ENCODE assay signal across 21 cellular contexts in the genomic region with DNA sequence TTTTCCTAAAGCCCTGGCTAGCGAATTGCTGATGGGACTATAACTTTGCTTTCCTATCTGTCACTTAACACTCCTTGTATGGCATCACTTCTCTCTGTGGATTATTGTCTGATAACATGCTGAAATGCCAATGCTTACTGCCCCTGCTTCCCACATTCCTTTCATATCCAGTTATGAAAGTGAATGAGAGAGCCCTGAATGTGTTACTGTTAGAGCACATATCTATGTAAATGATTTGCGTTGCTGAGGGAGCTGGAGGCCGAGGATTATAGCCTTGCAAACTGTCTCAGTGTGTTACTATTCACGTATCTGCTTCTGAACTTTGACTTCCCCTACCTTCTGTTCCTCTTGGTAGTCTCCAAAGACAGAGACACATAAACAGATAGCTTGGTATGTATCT.
"Had no signal": no experiment of that assay in that cellular context is flagged by ENCODE, and none has a peak within 500 bp of the region (broad histone marks: within the 10 kb centered on the region; RNA-seq: fewer than 3 reads in every experiment).

No MANE protein-coding gene starts in this region.

- H3K9me3 Mint-ChIP-seq: activated CD4-positive, alpha-beta memory T cell treated with anti-CD3 and anti-CD28 coated beads for 36 hours; activated naive CD8-positive, alpha-beta T cell treated with anti-CD3 and anti-CD28 coated beads for 36 hours; activated T-cell treated with anti-CD3 and anti-CD28 coated beads, Interleukin-2, amount 50 U/mL, for 24 hours; dendritic cell treated with granulocyte-macrophage colony-stimulating factor and Interleukin-4, amounts not matched to agents 40 ng/mL and 50 ng/mL, for 4 days had no signal

- DNase-seq: activated CD4-positive, alpha-beta memory T cell treated with anti-CD3 and anti-CD28 coated beads for 36 hours; activated CD4-positive, alpha-beta T cell treated with anti-CD3 and anti-CD28 coated beads for 36 hours; activated CD8-positive, alpha-beta memory T cell treated with anti-CD3 and anti-CD28 coated beads, Interleukin-2, amount 10 ng/mL, durations not matched to agents 7 days and 5 days; activated effector memory CD4-positive, alpha-beta T cell treated with Interleukin-2 at 50 U/mL for 16 hours; activated naive CD8-positive, alpha-beta T cell treated with anti-CD3 and anti-CD28 coated beads for 36 hours; activated T-cell treated with anti-CD3 and anti-CD28 coated beads, Interleukin-2, amount 50 U/mL, for 24 hours; brain microvascular endothelial cell; cerebellar nuclear complex; effector memory CD4-positive, alpha-beta T cell; head of caudate nucleus; mesendoderm; right lobe of liver; stimulated activated CD4-positive, alpha-beta T cell treated with anti-CD3 and anti-CD28 coated beads, Interleukin-12 subunit alpha, Interleukin-12 subunit beta, amount 100 ng/mL, for 4 hours; stimulated activated CD4-positive, alpha-beta T cell treated with anti-CD3 and anti-CD28 coated beads, Interleukin-2, amount 100 ng/mL, for 24 hours; stomach; T-helper 17 cell had no signal

- H3K4me3 ChIP-seq: prostate gland, right lobe of liver, stomach, thoracic aorta had no signal

- H3K27ac ChIP-seq: brain microvascular endothelial cell, prostate gland, right lobe of liver, stomach, thoracic aorta had no signal

- H3K9me3 ChIP-seq: prostate gland, right lobe of liver, stomach, thoracic aorta had no signal

- H3K27me3 ChIP-seq: brain microvascular endothelial cell, right lobe of liver, stomach had no signal

- H3K4me3 Mint-ChIP-seq: activated CD4-positive, alpha-beta memory T cell treated with anti-CD3 and anti-CD28 coated beads for 36 hours; activated CD4-positive, alpha-beta T cell treated with anti-CD3 and anti-CD28 coated beads for 36 hours; activated CD8-positive, alpha-beta memory T cell treated with anti-CD3 and anti-CD28 coated beads, Interleukin-2, amount 10 ng/mL, durations not matched to agents 7 days and 5 days; activated naive CD8-positive, alpha-beta T cell treated with anti-CD3 and anti-CD28 coated beads for 36 hours; activated T-cell treated with anti-CD3 and anti-CD28 coated beads, Interleukin-2, amount 50 U/mL, for 24 hours; dendritic cell treated with granulocyte-macrophage colony-stimulating factor and Interleukin-4, amounts not matched to agents 40 ng/mL and 50 ng/mL, for 4 days; T-helper 17 cell had no signal

- FAIRE-seq: frontal cortex had no signal

- H3K27ac Mint-ChIP-seq: activated CD4-positive, alpha-beta memory T cell treated with anti-CD3 and anti-CD28 coated beads for 36 hours; activated CD4-positive, alpha-beta T cell treated with anti-CD3 and anti-CD28 coated beads for 36 hours; activated CD8-positive, alpha-beta memory T cell treated with anti-CD3 and anti-CD28 coated beads, Interleukin-2, amount 10 ng/mL, durations not matched to agents 7 days and 5 days; activated naive CD8-positive, alpha-beta T cell treated with anti-CD3 and anti-CD28 coated beads for 36 hours; activated T-cell treated with anti-CD3 and anti-CD28 coated beads, Interleukin-2, amount 50 U/mL, for 24 hours; dendritic cell treated with granulocyte-macrophage colony-stimulating factor and Interleukin-4, amounts not matched to agents 40 ng/mL and 50 ng/mL, for 4 days; T-helper 17 cell had no signal

- H3K4me1 Mint-ChIP-seq: activated CD4-positive, alpha-beta T cell treated with anti-CD3 and anti-CD28 coated beads for 36 hours had no signal

- H3K36me3 ChIP-seq: brain microvascular endothelial cell, prostate gland, right lobe of liver, thoracic aorta had no signal

- H3K27me3 Mint-ChIP-seq: activated CD4-positive, alpha-beta memory T cell treated with anti-CD3 and anti-CD28 coated beads for 36 hours; activated CD4-positive, alpha-beta T cell treated with anti-CD3 and anti-CD28 coated beads for 36 hours; activated CD8-positive, alpha-beta memory T cell treated with anti-CD3 and anti-CD28 coated beads, Interleukin-2, amount 10 ng/mL, durations not matched to agents 7 days and 5 days; activated naive CD8-positive, alpha-beta T cell treated with anti-CD3 and anti-CD28 coated beads for 36 hours; activated T-cell treated with anti-CD3 and anti-CD28 coated beads, Interleukin-2, amount 50 U/mL, for 24 hours; dendritic cell treated with granulocyte-macrophage colony-stimulating factor and Interleukin-4, amounts not matched to agents 40 ng/mL and 50 ng/mL, for 4 days; T-helper 17 cell had no signal

- ATAC-seq: activated CD4-positive, alpha-beta T cell treated with anti-CD3 and anti-CD28 coated beads for 36 hours; activated CD8-positive, alpha-beta memory T cell treated with anti-CD3 and anti-CD28 coated beads, Interleukin-2, amount 10 ng/mL, durations not matched to agents 7 days and 5 days; left lobe of liver; right lobe of liver; T-helper 17 cell had no signal
